In genomic region chr21:31133243-31133830, GRCh38 we compare ENCODE assay signal across 14 cellular contexts.
DNase-seq lines count a peak whose midpoint lies in the region; ATAC-seq, FAIRE-seq and TF ChIP-seq lines count a peak whose summit lies in the region.
"Had no signal": no experiment of that assay in that cellular context is flagged by ENCODE, and none has a peak within 500 bp of the region (broad histone marks: within the 10 kb centered on the region; RNA-seq: fewer than 3 reads in every experiment).

No MANE protein-coding gene starts in this region.

- peaks cover 19% of the 10 kb centered on the region for H3K36me3 ChIP-seq in thymus (ENCODE audit: control insufficient read depth, insufficient read depth)

- TF ChIP-seq CTCF in D721Med (IDR thresholded peaks at IDR 0.05; ENCODE audit: insufficient read depth, missing control alignments), result no peak

- DNase-seq in activated naive CD4-positive, alpha-beta T cell treated with Interleukin-2 at 50 U/mL for 16 hours, result no peak
- DNase-seq in D721Med (ENCODE audit: insufficient read length, low spot score) (no peak), H54 (ENCODE audit: insufficient read length, low spot score) (no peak), AG08396 (ENCODE audit: low spot score) (no peak)
- DNase-seq: NCI-H2029 treated with DMSO at 0.1 percent for 48 hours, right lobe of liver, SIG-M5 had no signal

- H3K36me3 Mint-ChIP-seq in activated naive CD4-positive, alpha-beta T cell treated with anti-CD3 and anti-CD28 coated beads, Interleukin-2, amount 50 U/mL, for 24 hours, result peaks cover 52% of the 10 kb centered on the region
- peaks cover 42% of the 10 kb centered on the region for H3K36me3 Mint-ChIP-seq in activated naive CD8-positive, alpha-beta T cell

- peaks cover 3% of the 10 kb centered on the region for H3K27me3 ChIP-seq in thymus (ENCODE audit: control insufficient read depth, insufficient read depth)
- H3K27me3 ChIP-seq: right lobe of liver had no signal

- 39% methylated on average over 7 of the region's 7 CpGs for WGBS in thymus

- H3K27ac ChIP-seq in thymus (ENCODE audit: low read depth), result peak overlapping the region; percentile 78
- H3K27ac ChIP-seq: right lobe of liver had no signal

- no peak for FAIRE-seq in D721Med (lab: Jason Lieb, UNC)
- no peak for FAIRE-seq in H54 (lab: Jason Lieb, UNC)
- FAIRE-seq: bronchial epithelial cell, endothelial cell of umbilical vein had no signal

- no peak for TF ChIP-seq POLR2A in H54 (IDR thresholded peaks at IDR 0.05; ENCODE audit: low read depth, low read length)

- no peaks in the 10 kb centered on the region for H3K9me3 ChIP-seq in thymus (ENCODE audit: control insufficient read depth)
- H3K9me3 ChIP-seq: right lobe of liver had no signal

- H3K9me3 Mint-ChIP-seq in activated naive CD4-positive, alpha-beta T cell treated with anti-CD3 and anti-CD28 coated beads, Interleukin-2, amount 50 U/mL, for 24 hours, result peaks cover 13% of the 10 kb centered on the region
- H3K9me3 Mint-ChIP-seq in activated naive CD8-positive, alpha-beta T cell (ENCODE audit: low read depth), result no peaks in the 10 kb centered on the region
- H3K9me3 Mint-ChIP-seq: nephron had no signal

- peaks cover 62% of the 10 kb centered on the region for H3K4me1 Mint-ChIP-seq in activated naive CD4-positive, alpha-beta T cell treated with anti-CD3 and anti-CD28 coated beads, Interleukin-2, amount 50 U/mL, for 24 hours
- H3K4me1 Mint-ChIP-seq in activated naive CD8-positive, alpha-beta T cell (ENCODE audit: low read depth), result peaks cover 59% of the 10 kb centered on the region
- H3K4me1 Mint-ChIP-seq: nephron had no signal

- H3K4me1 ChIP-seq in thymus (ENCODE audit: control insufficient read depth, insufficient read depth, low read length), result peaks cover 39% of the 10 kb centered on the region
- H3K4me1 ChIP-seq: right lobe of liver had no signal

- peak overlapping the region; percentile 91 for H3K27ac Mint-ChIP-seq in activated naive CD4-positive, alpha-beta T cell treated with anti-CD3 and anti-CD28 coated beads, Interleukin-2, amount 50 U/mL, for 24 hours
- H3K27ac Mint-ChIP-seq in activated naive CD8-positive, alpha-beta T cell, result peak overlapping the region; percentile 91
- H3K27ac Mint-ChIP-seq: nephron had no signal

- ATAC-seq in HG03139 (IDR thresholded peaks at IDR 0.05; ENCODE audit: unreplicated experiment), result peak; percentile 9

- peak overlapping the region; percentile 84 for H3K4me3 Mint-ChIP-seq in activated naive CD4-positive, alpha-beta T cell treated with anti-CD3 and anti-CD28 coated beads, Interleukin-2, amount 50 U/mL, for 24 hours
- peak overlapping the region; percentile 81 for H3K4me3 Mint-ChIP-seq in activated naive CD8-positive, alpha-beta T cell
- H3K4me3 Mint-ChIP-seq: nephron had no signal

- H3K27me3 Mint-ChIP-seq in activated naive CD4-positive, alpha-beta T cell treated with anti-CD3 and anti-CD28 coated beads, Interleukin-2, amount 50 U/mL, for 24 hours, result no peaks in the 10 kb centered on the region
- H3K27me3 Mint-ChIP-seq in activated naive CD8-positive, alpha-beta T cell, result no peaks in the 10 kb centered on the region

- peak overlapping the region; percentile 4 for H3K4me3 ChIP-seq in thymus (ENCODE audit: low read length)
- H3K4me3 ChIP-seq: right lobe of liver had no signal
